In the genomic region with DNA sequence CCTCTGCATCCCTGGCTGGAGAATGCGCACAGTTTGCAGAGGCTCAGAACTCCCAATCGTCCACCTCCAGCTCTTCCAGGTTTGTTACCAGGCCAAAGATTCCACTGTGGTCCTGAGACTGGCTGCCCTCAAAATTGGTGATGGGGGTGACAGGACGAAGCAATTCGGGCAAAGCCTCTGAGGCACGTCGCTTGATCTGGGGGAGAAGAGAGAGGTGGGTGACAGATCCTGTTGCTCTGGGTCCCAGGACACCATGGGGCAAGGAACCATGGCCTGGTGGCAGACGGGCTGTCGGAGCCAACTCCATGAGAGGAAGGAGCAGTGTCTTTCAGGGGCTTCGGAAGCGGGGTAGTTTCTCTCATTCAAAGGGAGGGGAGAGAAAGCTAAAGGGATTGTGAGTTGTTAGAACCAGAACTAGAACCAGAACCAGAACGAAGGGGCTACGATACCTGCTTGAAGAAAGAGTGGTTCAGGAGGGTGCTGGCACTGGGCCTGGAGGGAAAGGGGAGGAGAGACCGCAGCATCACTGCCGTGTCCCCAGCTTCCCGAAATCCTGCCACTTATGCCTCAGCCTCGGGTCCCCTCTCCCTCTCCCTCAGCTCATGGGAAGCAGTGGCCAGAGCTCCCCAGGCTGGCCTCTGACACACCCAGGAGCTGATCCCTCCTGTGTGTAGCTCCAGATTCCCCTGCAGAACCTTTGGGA, we compare ENCODE assay signal across 17 cellular contexts. TPM values are rescaled to one million over a fixed set of nuclear protein-coding genes. Genes with fewer than 3 reads are reported as not detected.
A peak's percentile ranks its signal among the peaks of the same experiment; 100 is the strongest.
DNase-seq lines count a peak whose midpoint lies in the region; ATAC-seq and TF ChIP-seq lines count a peak whose summit lies in the region.
"Had no signal": no experiment of that assay in that cellular context is flagged by ENCODE, and none has a peak within 500 bp of the region (broad histone marks: within the 10 kb centered on the region; RNA-seq: fewer than 3 reads in every experiment).

No MANE protein-coding gene starts in this region.

- H3K9me2 ChIP-seq in Karpas-422 (replicated peaks; ENCODE audit: insufficient read depth, low read length): no peaks in the 10 kb centered on the region

- POLR2A ChIA-PET in CD4-positive, alpha-beta T cell (lab: Charles Lee): interaction anchor here (0.7 to 18.5 kb wide), 9 partner anchors 6 to 316 kb away, joined by 3 to 844 read pairs (median 14); partner anchors contain the start of genes CCDC47, DDX42, ICAM2 and LIMD2

- CTCF ChIA-PET in CD4-positive, alpha-beta T cell (lab: Charles Lee): no interaction called here

- ATAC-seq in CD4-positive, alpha-beta T cell (ENCODE audit: poor library complexity): no peak
- no peak for ATAC-seq in activated naive CD8-positive, alpha-beta T cell treated with anti-CD3 and anti-CD28 coated beads, Interleukin-2, amount 50 U/mL, for 24 hours
- ATAC-seq in natural killer cell: no peak
- ATAC-seq in GM21619 (IDR thresholded peaks at IDR 0.05; ENCODE audit: unreplicated experiment): no peak
- no peak for ATAC-seq in HG02759 (IDR thresholded peaks at IDR 0.05; ENCODE audit: unreplicated experiment)
- ATAC-seq in HG02970 (IDR thresholded peaks at IDR 0.05; ENCODE audit: low FRiP score, unreplicated experiment): no peak
- ATAC-seq: psoas muscle, Right ventricle myocardium inferior had no signal

- H3K27ac ChIP-seq in CD4-positive, alpha-beta T cell (ENCODE audit: low read depth, low read length): peak overlapping the region; percentile 89
- no peak overlapping the region for H3K27ac ChIP-seq in Karpas-422 (ENCODE audit: low read length)
- H3K27ac ChIP-seq: C4-2B, psoas muscle had no signal

- H3K4me1 ChIP-seq in Karpas-422 (ENCODE audit: low read length): peaks cover 36% of the 10 kb centered on the region

- peak overlapping the region; percentile 100 for H3K27ac Mint-ChIP-seq in CD4-positive, alpha-beta T cell
- H3K27ac Mint-ChIP-seq in activated naive CD8-positive, alpha-beta T cell treated with anti-CD3 and anti-CD28 coated beads, Interleukin-2, amount 50 U/mL, for 24 hours: peak overlapping the region; percentile 95
- peak overlapping the region; percentile 96 to 97 for H3K27ac Mint-ChIP-seq in natural killer cell

- H3K4me3 Mint-ChIP-seq in CD4-positive, alpha-beta T cell: peak overlapping the region; percentile 97
- H3K4me3 Mint-ChIP-seq in activated naive CD8-positive, alpha-beta T cell treated with anti-CD3 and anti-CD28 coated beads, Interleukin-2, amount 50 U/mL, for 24 hours: peak overlapping the region; percentile 85
- peak overlapping the region; percentile 93 for H3K4me3 Mint-ChIP-seq in natural killer cell

- DNase-seq in CD4-positive, alpha-beta T cell: no peak
- DNase-seq in Karpas-422 (no peak), natural killer cell (no peak), hypothalamus (lab: John Stamatoyannopoulos, UW) (no peak)
- no peak for DNase-seq in activated naive CD8-positive, alpha-beta T cell treated with anti-CD3 and anti-CD28 coated beads, Interleukin-2, amount 50 U/mL, for 24 hours
- DNase-seq: EL; HCEC 1CT; NCI-H1105; NCI-H2171 treated with DMSO at 0.1 percent for 48 hours; psoas muscle; stimulated activated CD4-positive, alpha-beta T cell treated with anti-CD3 and anti-CD28 coated beads, Interleukin-12 subunit alpha, Interleukin-12 subunit beta, amount 100 ng/mL, for 4 hours; T-helper 9 cell had no signal

- H3K9ac ChIP-seq in Karpas-422 (ENCODE audit: low read length): peak overlapping the region; percentile 82

- H3K4me2 ChIP-seq in Karpas-422 (ENCODE audit: low read depth, low read length, poor library complexity, severe bottlenecking): peak overlapping the region; percentile 96

- H3K9me3 ChIP-seq in CD4-positive, alpha-beta T cell (ENCODE audit: control insufficient read depth, low read length): no peaks in the 10 kb centered on the region
- no peaks in the 10 kb centered on the region for H3K9me3 ChIP-seq in Karpas-422 (ENCODE audit: low read length)
- H3K9me3 ChIP-seq: psoas muscle had no signal

- H3K79me2 ChIP-seq in Karpas-422 (ENCODE audit: low read length): peaks cover 38% of the 10 kb centered on the region

- no peak for TF ChIP-seq CTCF in CD4-positive, alpha-beta T cell (IDR thresholded peaks at IDR 0.05)
- no peak for TF ChIP-seq CTCF in natural killer cell (IDR thresholded peaks at IDR 0.05)

- peaks cover 51% of the 10 kb centered on the region for H3K36me3 Mint-ChIP-seq in CD4-positive, alpha-beta T cell (ENCODE audit: low read depth)
- H3K36me3 Mint-ChIP-seq in activated naive CD8-positive, alpha-beta T cell treated with anti-CD3 and anti-CD28 coated beads, Interleukin-2, amount 50 U/mL, for 24 hours (ENCODE audit: low read depth): peaks cover 30% of the 10 kb centered on the region
- H3K36me3 Mint-ChIP-seq in natural killer cell: no peaks in the 10 kb centered on the region

- H3K4me3 ChIP-seq in Karpas-422 (ENCODE audit: low read length): no peak overlapping the region
- H3K4me3 ChIP-seq: psoas muscle had no signal

- H2AFZ ChIP-seq in Karpas-422 (ENCODE audit: low read length): no peak overlapping the region

- no peaks in the 10 kb centered on the region for H3K27me3 ChIP-seq in CD4-positive, alpha-beta T cell (ENCODE audit: control insufficient read depth, insufficient read depth, low read length)
- no peaks in the 10 kb centered on the region for H3K27me3 ChIP-seq in Karpas-422 (ENCODE audit: low read length)

- H3K9me3 Mint-ChIP-seq in CD4-positive, alpha-beta T cell: no peaks in the 10 kb centered on the region
- no peaks in the 10 kb centered on the region for H3K9me3 Mint-ChIP-seq in activated naive CD8-positive, alpha-beta T cell treated with anti-CD3 and anti-CD28 coated beads, Interleukin-2, amount 50 U/mL, for 24 hours
- no peaks in the 10 kb centered on the region for H3K9me3 Mint-ChIP-seq in natural killer cell

- no peaks in the 10 kb centered on the region for H3K27me3 Mint-ChIP-seq in CD4-positive, alpha-beta T cell
- no peaks in the 10 kb centered on the region for H3K27me3 Mint-ChIP-seq in activated naive CD8-positive, alpha-beta T cell treated with anti-CD3 and anti-CD28 coated beads, Interleukin-2, amount 50 U/mL, for 24 hours
- H3K27me3 Mint-ChIP-seq in natural killer cell (ENCODE audit: low read depth in 2 of 2): no peaks in the 10 kb centered on the region

- intact Hi-C loops in CD4-positive, alpha-beta T cell (cut with DNase I, micrococcal nuclease): loop anchor here in 1 of 2 experiments (2.0 to 5.0 kb wide), 2 partner anchors 69 to 804 kb away; partner anchors contain the start of genes CCDC47, CEP95 and DDX5
- intact Hi-C loops in natural killer cell (cut with micrococcal nuclease): no loop called here

- H3K36me3 ChIP-seq in Karpas-422 (ENCODE audit: insufficient read depth, low read length): peaks cover 17% of the 10 kb centered on the region; the same call in 1 of the 2 replicates

- no peaks in the 10 kb centered on the region for H4K20me1 ChIP-seq in Karpas-422 (ENCODE audit: insufficient read depth, low read depth, low read length)

- H3K4me1 Mint-ChIP-seq in CD4-positive, alpha-beta T cell (ENCODE audit: low read depth): peaks cover 75% of the 10 kb centered on the region
- peaks cover 72% of the 10 kb centered on the region for H3K4me1 Mint-ChIP-seq in activated naive CD8-positive, alpha-beta T cell treated with anti-CD3 and anti-CD28 coated beads, Interleukin-2, amount 50 U/mL, for 24 hours
- H3K4me1 Mint-ChIP-seq in natural killer cell: peaks cover 61% of the 10 kb centered on the region in 2 donors

RNA-seq across cellular contexts. Expression of gene LIMD2, which starts 3.8 kb away (rescaled TPM):
- total RNA-seq in CD4-positive, alpha-beta T cell: 100 to 1,000 TPM; 711 to 727 TPM
- total RNA-seq in Karpas-422 (2014; rRNA removed; shearing (Covaris generic); ENCODE audit: low replicate concordance): 200 and 538 TPM in 2 replicates
- 100 to 1,000 TPM; 513 to 546 (median 524) TPM for total RNA-seq in natural killer cell

RNA-seq across cellular contexts. Expression of gene STRADA, which starts 37.9 kb away (rescaled TPM):
- 10 to 100 TPM; 50.9 to 51.0 TPM for total RNA-seq in CD4-positive, alpha-beta T cell
- 25.8 and 27.5 TPM in 2 replicates for total RNA-seq in Karpas-422 (2014; rRNA removed; shearing (Covaris generic); ENCODE audit: low replicate concordance)
- total RNA-seq in natural killer cell: 10 to 100 TPM; 72.6 to 83.1 (median 78.2) TPM
